ENCODE assay signal across 7 cellular contexts in the genomic region with DNA sequence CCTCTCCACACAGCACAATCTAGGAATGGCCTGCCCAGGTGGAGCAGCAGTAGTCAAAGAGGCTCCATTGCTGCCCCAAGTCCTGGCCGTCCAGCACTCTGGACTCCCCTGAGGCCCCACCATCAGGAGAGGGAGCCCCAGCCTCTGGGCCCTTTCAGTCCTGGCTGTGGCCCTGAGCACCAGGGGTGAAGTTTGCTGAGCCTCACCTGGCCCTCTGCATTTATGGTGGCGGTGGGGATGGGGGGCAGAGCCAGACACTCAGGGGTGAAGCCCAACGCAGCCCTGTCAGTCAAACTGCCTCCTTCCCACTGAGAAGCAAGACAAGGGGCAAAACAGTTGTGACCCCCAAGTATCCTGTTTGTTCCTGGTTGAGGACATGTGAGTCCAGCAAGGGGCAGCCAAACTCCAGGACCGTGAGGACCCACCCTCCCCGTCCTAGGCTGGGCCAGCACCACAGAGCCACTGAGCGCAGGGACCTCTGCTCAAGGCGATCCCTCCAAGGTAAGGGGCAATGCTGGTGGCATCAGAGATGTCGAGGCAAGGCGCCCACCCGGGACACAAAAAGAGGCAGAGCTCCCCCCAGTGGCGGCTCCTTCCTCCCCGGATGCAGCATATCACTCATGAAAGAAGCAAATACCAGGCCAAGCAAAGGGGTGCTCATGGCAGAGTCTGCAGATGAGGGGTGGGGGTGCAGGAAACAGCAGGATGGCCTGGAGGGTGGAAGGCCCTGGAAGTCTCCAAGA. TPM values are rescaled to one million over a fixed set of nuclear protein-coding genes. Genes with fewer than 3 reads are reported as not detected.
DNase-seq lines count a peak whose midpoint lies in the region; ATAC-seq and TF ChIP-seq lines count a peak whose summit lies in the region.

No MANE protein-coding gene starts in this region.

- POLR2A ChIA-PET in naive thymus-derived CD8-positive, alpha-beta T cell (lab: Charles Lee), result no interaction called here

- TF ChIP-seq CTCF in GM10266 (IDR thresholded peaks at IDR 0.05; ENCODE audit: control insufficient read depth, insufficient read depth, low read depth, missing control alignments), result peak; percentile 63
- peak; percentile 25 to 44 for TF ChIP-seq CTCF in suprapubic skin (IDR thresholded peaks at IDR 0.05)

- no peaks in the 10 kb centered on the region for H3K4me1 ChIP-seq in effector memory CD4-positive, alpha-beta T cell (ENCODE audit: control insufficient read depth, insufficient read depth, low read length, poor library complexity, severe bottlenecking)
- peaks cover 2% of the 10 kb centered on the region for H3K4me1 ChIP-seq in suprapubic skin

- TF ChIP-seq POLR2A in suprapubic skin (IDR thresholded peaks at IDR 0.05), result no peak

- no peaks in the 10 kb centered on the region for H3K9me3 ChIP-seq in effector memory CD4-positive, alpha-beta T cell (ENCODE audit: control insufficient read depth, low read length)
- H3K9me3 ChIP-seq in suprapubic skin, result no peaks in the 10 kb centered on the region

- H3K27ac ChIP-seq in effector memory CD4-positive, alpha-beta T cell (ENCODE audit: insufficient read depth, low read length, poor library complexity, severe bottlenecking), result no peak overlapping the region
- no peak overlapping the region for H3K27ac ChIP-seq in suprapubic skin

- no peak for TF ChIP-seq EP300 in suprapubic skin (IDR thresholded peaks at IDR 0.05)

- no peaks in the 10 kb centered on the region for H3K27me3 ChIP-seq in effector memory CD4-positive, alpha-beta T cell (replicated peaks; ENCODE audit: control insufficient read depth, insufficient read depth, low read length, poor library complexity, severe bottlenecking)
- H3K27me3 ChIP-seq in suprapubic skin, result peaks cover 4% of the 10 kb centered on the region

- no peak overlapping the region for H3K4me3 Mint-ChIP-seq in naive thymus-derived CD8-positive, alpha-beta T cell

- no peak overlapping the region for H3K4me3 ChIP-seq in effector memory CD4-positive, alpha-beta T cell (ENCODE audit: insufficient read depth, low read depth, low read length, poor library complexity, severe bottlenecking)
- no peak overlapping the region for H3K4me3 ChIP-seq in suprapubic skin

- no peaks in the 10 kb centered on the region for H3K36me3 ChIP-seq in effector memory CD4-positive, alpha-beta T cell (ENCODE audit: control insufficient read depth, insufficient read depth, low read length)
- H3K36me3 ChIP-seq in suprapubic skin, result no peaks in the 10 kb centered on the region

- ATAC-seq in naive thymus-derived CD8-positive, alpha-beta T cell, result peak; percentile 62 to 68
- ATAC-seq in GM21717 (IDR thresholded peaks at IDR 0.05; ENCODE audit: unreplicated experiment), result no peak

- no peaks in the 10 kb centered on the region for H3K36me3 Mint-ChIP-seq in naive thymus-derived CD8-positive, alpha-beta T cell

- no peaks in the 10 kb centered on the region for H3K27me3 Mint-ChIP-seq in naive thymus-derived CD8-positive, alpha-beta T cell

- whole genome bisulfite sequencing in suprapubic skin, result 37% methylated on average over 5 of the region's 12 CpGs

- H3K9me3 Mint-ChIP-seq in naive thymus-derived CD8-positive, alpha-beta T cell, result no peaks in the 10 kb centered on the region

- H3K4me1 Mint-ChIP-seq in naive thymus-derived CD8-positive, alpha-beta T cell, result peaks cover 0 to 9% (median 0%) of the 10 kb centered on the region in 4 donors

- peak overlapping the region in 6 of 10 donors; percentile 21 to 76 (median 48) for H3K27ac Mint-ChIP-seq in naive thymus-derived CD8-positive, alpha-beta T cell

- DNase-seq in GM10266 (ENCODE audit: extremely low spot score) (peak; percentile 88), NAMALWA (ENCODE audit: low spot score) (peak; percentile 81), suprapubic skin (ENCODE audit: low spot score in 2 of 2) (no peak)
- DNase-seq in activated CD4-positive, alpha-beta T cell treated with anti-CD3 and anti-CD28 coated beads, Interleukin-2, amount 50 U/mL, for 48 hours, result peak; percentile 65 to 75
- DNase-seq in effector memory CD4-positive, alpha-beta T cell, result peak in 2 of 3 donors; percentile 16 to 33
- peak; percentile 28 to 79 (median 58) for DNase-seq in naive thymus-derived CD8-positive, alpha-beta T cell

RNA-seq across cellular contexts. Expression of gene AMN, which starts 4.8 kb away (rescaled TPM):
- total RNA-seq in naive thymus-derived CD8-positive, alpha-beta T cell, result 10 to 100 TPM; 15.8 to 20.8 TPM
- polyA plus RNA-seq in naive thymus-derived CD8-positive, alpha-beta T cell, result 1 to 10 TPM; 2.3 to 5.6 (median 4.1) TPM
- total RNA-seq in suprapubic skin, result 10 to 100 TPM; 10.6 to 11.8 (median 11.1) TPM

Comparison
In these comparisons a context has a peak if more than half of its experiments do, and no peak if none do; other contexts are left out.
1. DNase-seq: peak in GM10266 (single experiment), NAMALWA (single experiment), activated CD4-positive, alpha-beta T cell treated with anti-CD3 and anti-CD28 coated beads, Interleukin-2, amount 50 U/mL, for 48 hours (2 of 2), effector memory CD4-positive, alpha-beta T cell (2 of 3) and naive thymus-derived CD8-positive, alpha-beta T cell (10 of 10); none in suprapubic skin (0 of 2).